ENCODE assay signal across 8 cellular contexts in genomic region chr20:40962733-40963504, GRCh38.
DNase-seq lines count a peak whose midpoint lies in the region; ATAC-seq lines count a peak whose summit lies in the region.

No MANE protein-coding gene starts in this region.

- no peak overlapping the region for H3K4ac ChIP-seq in mesendoderm (ENCODE audit: low read depth, low read length)

- no peaks in the 10 kb centered on the region for H3K9me3 Mint-ChIP-seq in activated CD4-positive, alpha-beta memory T cell treated with anti-CD3 and anti-CD28 coated beads, Interleukin-2, amount 10 ng/mL, durations not matched to agents 7 days and 5 days

- no peak overlapping the region for H3K4me3 Mint-ChIP-seq in activated CD4-positive, alpha-beta memory T cell treated with anti-CD3 and anti-CD28 coated beads, Interleukin-2, amount 10 ng/mL, durations not matched to agents 7 days and 5 days

- H3K4me2 ChIP-seq in mesendoderm (ENCODE audit: low read length), result no peak overlapping the region

- DNase-seq in DMS 273 (lab: John Stamatoyannopoulos, UW; ENCODE audit: unreplicated experiment) (peak; percentile 83), DMS 273 treated with DMSO at 0.1 percent for 48 hours (lab: John Stamatoyannopoulos, UW) (no peak), NCI-H748 (lab: John Stamatoyannopoulos, UW; ENCODE audit: unreplicated experiment) (peak; percentile 63), mesendoderm (peak; percentile 83)
- peak; percentile 80 for DNase-seq in activated CD4-positive, alpha-beta memory T cell treated with anti-CD3 and anti-CD28 coated beads, Interleukin-2, amount 10 ng/mL, durations not matched to agents 7 days and 5 days
- DNase-seq in effector memory CD4-positive, alpha-beta T cell, result peak; percentile 38 to 51 (median 42)
- peak; percentile 32 to 56 for DNase-seq in stimulated activated CD8-positive, alpha-beta memory T cell treated with anti-CD3 and anti-CD28 coated beads, Interleukin-2, amount 100 ng/mL, for 1 hour (ENCODE audit: low read depth in 2 of 2)

- no peaks in the 10 kb centered on the region for H3K36me3 Mint-ChIP-seq in activated CD4-positive, alpha-beta memory T cell treated with anti-CD3 and anti-CD28 coated beads, Interleukin-2, amount 10 ng/mL, durations not matched to agents 7 days and 5 days (ENCODE audit: low read depth)

- H3K27me3 ChIP-seq in effector memory CD4-positive, alpha-beta T cell (replicated peaks; ENCODE audit: control insufficient read depth, insufficient read depth, low read length, poor library complexity, severe bottlenecking), result no peaks in the 10 kb centered on the region
- H3K27me3 ChIP-seq in mesendoderm (ENCODE audit: insufficient read depth, low read length, poor library complexity), result no peaks in the 10 kb centered on the region

- H3K27me3 Mint-ChIP-seq in activated CD4-positive, alpha-beta memory T cell treated with anti-CD3 and anti-CD28 coated beads, Interleukin-2, amount 10 ng/mL, durations not matched to agents 7 days and 5 days, result peaks cover 1% of the 10 kb centered on the region

- peaks cover 18% of the 10 kb centered on the region for H3K4me1 Mint-ChIP-seq in activated CD4-positive, alpha-beta memory T cell treated with anti-CD3 and anti-CD28 coated beads, Interleukin-2, amount 10 ng/mL, durations not matched to agents 7 days and 5 days

- no peak overlapping the region for H2BK15ac ChIP-seq in mesendoderm (replicated peaks; ENCODE audit: low read depth)

- CTCF ChIA-PET in activated CD4-positive, alpha-beta memory T cell treated with anti-CD3 and anti-CD28 coated beads, Interleukin-2, amount 10 ng/mL, durations not matched to agents 7 days and 5 days (lab: Charles Lee), result interaction anchor here (0.6 to 4.5 kb wide), 30 partner anchors 9 to 803 kb away, joined by 3 to 57 read pairs (median 4); partner anchors contain the start of gene MAFB

- ATAC-seq in HG03432 (IDR thresholded peaks at IDR 0.05; ENCODE audit: unreplicated experiment), result peak; percentile 67

- no peak overlapping the region for H3K18ac ChIP-seq in mesendoderm (ENCODE audit: low read length)

- H3K9ac ChIP-seq in mesendoderm (ENCODE audit: low read length), result peak overlapping the region; percentile 33

- peak overlapping the region; percentile 73 for H3K56ac ChIP-seq in mesendoderm (ENCODE audit: low read length)

- no peaks in the 10 kb centered on the region for H3K36me3 ChIP-seq in effector memory CD4-positive, alpha-beta T cell (ENCODE audit: control insufficient read depth, insufficient read depth, low read length)
- no peaks in the 10 kb centered on the region for H3K36me3 ChIP-seq in mesendoderm (ENCODE audit: control insufficient read depth, insufficient read depth, low read length)

- no peak overlapping the region for H4K8ac ChIP-seq in mesendoderm (ENCODE audit: low read depth, low read length)

- POLR2A ChIA-PET in activated CD4-positive, alpha-beta memory T cell treated with anti-CD3 and anti-CD28 coated beads, Interleukin-2, amount 10 ng/mL, durations not matched to agents 7 days and 5 days (lab: Charles Lee), result interaction anchor here (0.9 to 1.8 kb wide), 3 partner anchors 129 to 273 kb away, joined by 3 to 4 read pairs (median 3); no protein-coding TSS in a partner anchor

- no peak overlapping the region for H4K5ac ChIP-seq in mesendoderm (ENCODE audit: low read length)

- H3K4me3 ChIP-seq in effector memory CD4-positive, alpha-beta T cell (ENCODE audit: insufficient read depth, low read depth, low read length, poor library complexity, severe bottlenecking), result no peak overlapping the region
- H3K4me3 ChIP-seq in mesendoderm (ENCODE audit: low read length), result no peak overlapping the region

- no CpG with 5 or more reads among the region's 21 CpGs for WGBS in mesendoderm (ENCODE audit: extremely low coverage, insufficient coverage, low lambda C conversion rate)

- H3K79me1 ChIP-seq in mesendoderm (ENCODE audit: low read length), result no peaks in the 10 kb centered on the region

- H3K9me3 ChIP-seq in effector memory CD4-positive, alpha-beta T cell (ENCODE audit: control insufficient read depth, low read length), result no peaks in the 10 kb centered on the region

- no peak overlapping the region for H3K27ac Mint-ChIP-seq in activated CD4-positive, alpha-beta memory T cell treated with anti-CD3 and anti-CD28 coated beads, Interleukin-2, amount 10 ng/mL, durations not matched to agents 7 days and 5 days

- no peak overlapping the region for H3K23ac ChIP-seq in mesendoderm (ENCODE audit: low read length)

- no peaks in the 10 kb centered on the region for H3K79me2 ChIP-seq in mesendoderm (ENCODE audit: control insufficient read depth, insufficient read depth, low read length)

- no peak overlapping the region for H2AK5ac ChIP-seq in mesendoderm (ENCODE audit: low read length)

- H2BK120ac ChIP-seq in mesendoderm (ENCODE audit: low read depth, low read length), result no peak overlapping the region

- no peak overlapping the region for H3K27ac ChIP-seq in effector memory CD4-positive, alpha-beta T cell (ENCODE audit: insufficient read depth, low read length, poor library complexity, severe bottlenecking)
- no peak overlapping the region for H3K27ac ChIP-seq in mesendoderm (ENCODE audit: low read depth, low read length)

- H3K4me1 ChIP-seq in effector memory CD4-positive, alpha-beta T cell (ENCODE audit: control insufficient read depth, insufficient read depth, low read length, poor library complexity, severe bottlenecking), result peaks cover 8% of the 10 kb centered on the region
- H3K4me1 ChIP-seq in mesendoderm (ENCODE audit: control insufficient read depth, low read depth, low read length), result peaks cover 2% of the 10 kb centered on the region

- no peak overlapping the region for H2BK5ac ChIP-seq in mesendoderm (ENCODE audit: low read length)
